8 cellular contexts compared by ENCODE assay signal in genomic region chrX:108090474-108091265, GRCh38. TPM values are rescaled to one million over a fixed set of nuclear protein-coding genes. Genes with fewer than 3 reads are reported as not detected.
DNase-seq lines count a peak whose midpoint lies in the region; ATAC-seq, FAIRE-seq and TF ChIP-seq lines count a peak whose summit lies in the region.

No MANE protein-coding gene starts in this region.

- no peak for FAIRE-seq in HepG2 (lab: Jason Lieb, UNC)

- TF ChIP-seq RAD21 in HepG2 (CRISPR knock-in tag; IDR thresholded peaks at IDR 0.05): no peak

- H4K20me1 ChIP-seq in HepG2 (ENCODE audit: insufficient read depth, low read length): no peaks in the 10 kb centered on the region

- peak; percentile 2 for ATAC-seq in HG02938 (IDR thresholded peaks at IDR 0.05; ENCODE audit: unreplicated experiment)
- ATAC-seq in HepG2: peak; percentile 2; the same call in 2 of the 3 replicates
- ATAC-seq in sciatic nerve: no peak
- ATAC-seq in HG03108 (IDR thresholded peaks at IDR 0.05; ENCODE audit: unreplicated experiment): no peak

- H3K4me3 ChIP-seq in HepG2 (replicated peaks in 1 of 3; ENCODE audit: insufficient read depth in 1 of 3, low read depth in 2 of 3, low read length in 3 of 3): peak overlapping the region; percentile 74 to 89 (median 80)

- H3K4me2 ChIP-seq in HepG2 (ENCODE audit: low read depth, low read length): peak overlapping the region; percentile 73

- CTCF ChIA-PET in HepG2 (lab: Yijun Ruan, JAX; ENCODE audit: low intra/inter-chr PET ratio, low total read pairs): no interaction called here

- in situ Hi-C loops in HepG2 (cut with HindIII; ENCODE audit: extremely low pct_ligation_motif_present, low pct_unique_long_range_greater_than_20kb): no loop called here

- no peak for TF ChIP-seq CTCF in HepG2 (CRISPR knock-in tag; IDR thresholded peaks at IDR 0.05)

- no peaks in the 10 kb centered on the region for H3K9me3 ChIP-seq in ES-I3 (ENCODE audit: control insufficient read depth, insufficient read depth, low read length)
- H3K9me3 ChIP-seq in HepG2 (ENCODE audit: low read length): no peaks in the 10 kb centered on the region

- no peak for TF ChIP-seq EP300 in HepG2 (IDR thresholded peaks at IDR 0.05; ENCODE audit: low read depth in 2 of 2, low read length in 2 of 2)
- no peak for TF ChIP-seq EP300 in HepG2 (CRISPR knock-in tag; IDR thresholded peaks at IDR 0.05; ENCODE audit: borderline replicate concordance)

- H3K27me3 ChIP-seq in HepG2 (ENCODE audit: control insufficient read depth in 1 of 2, insufficient read depth in 2 of 2, low read length in 2 of 2): no peaks in the 10 kb centered on the region; a peak in 1 of 5 replicates

- POLR2A ChIA-PET in HepG2 (lab: Yijun Ruan, JAX): interaction anchor here (0.7 to 1.2 kb wide), 3 partner anchors 9 to 462 kb away, joined by 3 to 4 read pairs (median 3); partner anchors contain the start of gene PRPS1

- DNase-seq in HepG2 (ENCODE audit: low spot score) (peak; percentile 13), sciatic nerve (ENCODE audit: low spot score) (no peak), NCI-H2171 treated with DMSO at 0.1 percent for 48 hours (lab: John Stamatoyannopoulos, UW) (no peak), NCI-H1930 (lab: John Stamatoyannopoulos, UW) (no peak)

- TSS peak; percentile 83 for BruUV-seq in HepG2 (replicated peaks; lab: Mats Ljungman, UMichigan)

- peaks cover 17% of the 10 kb centered on the region for H3K79me2 ChIP-seq in HepG2 (ENCODE audit: insufficient read depth, low read length)

- intact Hi-C loops in HepG2 (cut with micrococcal nuclease; ENCODE audit: unreplicated experiment) (no loop called here), sciatic nerve (cut with DNase I) (no loop called here)

- 0% methylated on average over 13 of the region's 20 CpGs for WGBS in HepG2 (ENCODE audit: low lambda C conversion rate)

- H3K9ac ChIP-seq in ES-I3 (ENCODE audit: low read depth, low read length) (peak overlapping the region; percentile 66), HepG2 (ENCODE audit: insufficient read depth, low read depth, low read length) (peak overlapping the region; percentile 84)

- peak overlapping the region; percentile 27 for H2AFZ ChIP-seq in HepG2 (ENCODE audit: low read length)

- peak overlapping the region; percentile 77 for H3K27ac ChIP-seq in angular gyrus (ENCODE audit: low read depth, low read length)
- peak overlapping the region; percentile 95 for H3K27ac ChIP-seq in HepG2 (ENCODE audit: extremely low read length, insufficient read depth, low read length)

- no peak; a peak in 1 of 4 replicates for TF ChIP-seq POLR2A in HepG2 (IDR thresholded peaks at IDR 0.05; ENCODE audit: insufficient read depth in 1 of 2, low read depth in 2 of 2, low read length in 2 of 2)

- H3K36me3 ChIP-seq in ES-I3 (ENCODE audit: insufficient read depth, low read length) (peaks cover 6% of the 10 kb centered on the region; the same call in 1 of the 2 replicates), HepG2 (replicated peaks in 1 of 2; ENCODE audit: control insufficient read depth in 1 of 2, insufficient read depth in 2 of 2, low read length in 2 of 2) (0 out of 5 replicates have a peak, but pooled peaks cover 0 to 6% of the 10 kb centered on the region in 2 experiments)

- H3K4me1 ChIP-seq in ES-I3 (ENCODE audit: insufficient read depth, low read length) (no peaks in the 10 kb centered on the region), HepG2 (ENCODE audit: insufficient read depth, low read length) (peaks cover 7% of the 10 kb centered on the region; the same call in 1 of the 2 replicates)

TF ChIP-seq in HepG2, 621 proteins besides CTCF, POLR2A, EP300 and RAD21 (continues in another document):
- no peak for TF ChIP-seq STAT5B (CRISPR knock-in tag; IDR thresholded peaks at IDR 0.05)
- TF ChIP-seq ZNF720 (CRISPR knock-in tag; IDR thresholded peaks at IDR 0.05): no peak
- no peak for TF ChIP-seq NFE2L2 (IDR thresholded peaks at IDR 0.05; ENCODE audit: low read length)
- TF ChIP-seq ATAD3A (CRISPR knock-in tag; IDR thresholded peaks at IDR 0.05): no peak
- TF ChIP-seq ZNF775 (CRISPR knock-in tag; IDR thresholded peaks at IDR 0.05; ENCODE audit: borderline replicate concordance): no peak
- TF ChIP-seq NCOA1 (CRISPR knock-in tag; IDR thresholded peaks at IDR 0.05): no peak

RNA-seq across cellular contexts. Expression of gene PSMD10, which starts 0.7 kb away (rescaled TPM):
- 65.3 and 105 TPM in 2 replicates for total RNA-seq in HepG2 (2016; rRNA removed; fragmentation: Illumina TruSeq; extraction: Trizol)
- 10.2 and 11.0 TPM in 2 replicates for total RNA-seq in HepG2 (2016; cell fraction: cytosol; rRNA removed; fragmentation: Illumina TruSeq; extraction: Trizol; ENCODE audit: low read depth)
- 65.9 and 116 TPM in 2 replicates for total RNA-seq in HepG2 (2016; cell fraction: insoluble cytoplasmic fraction; rRNA removed; fragmentation: Illumina TruSeq; extraction: Trizol)
- 20.0 and 23.4 TPM in 2 replicates for total RNA-seq in HepG2 (2016; cell fraction: membrane; rRNA removed; fragmentation: Illumina TruSeq; extraction: Trizol)
- 23.9 and 24.4 TPM in 2 replicates for total RNA-seq in HepG2 (2016; cell fraction: nucleus; rRNA removed; fragmentation: Illumina TruSeq; extraction: Trizol)
- polyA plus RNA-seq in HepG2 (2011; rRNA removed): 41.9 and 56.4 TPM in 2 replicates
- polyA plus RNA-seq in HepG2 (2011; cell fraction: cytosol; rRNA removed): 37.0 and 54.8 TPM in 2 replicates
- 7.5 and 11.9 TPM in 2 replicates for polyA plus RNA-seq in HepG2 (2011; cell fraction: nucleus; rRNA removed)
- polyA plus RNA-seq in HepG2 (2012): 48.2 and 48.7 TPM in 2 replicates
- 9.3 and 9.4 TPM in 2 replicates for polyA plus RNA-seq in HepG2 (2016; cell fraction: cytosol; fragmentation: Illumina TruSeq; extraction: Trizol; ENCODE audit: low read depth)
- polyA plus RNA-seq in HepG2 (2016; cell fraction: insoluble cytoplasmic fraction; fragmentation: Illumina TruSeq; extraction: Trizol; ENCODE audit: low read depth): 101 and 109 TPM in 2 replicates
- polyA plus RNA-seq in HepG2 (2016; cell fraction: membrane; fragmentation: Illumina TruSeq; extraction: Trizol; ENCODE audit: low read depth): 14.3 and 16.3 TPM in 2 replicates
- 29.3 and 31.7 TPM in 2 replicates for polyA plus RNA-seq in HepG2 (2016; cell fraction: nucleus; fragmentation: Illumina TruSeq; extraction: Trizol; ENCODE audit: insufficient read depth, low read depth)
- 14.0 and 23.7 TPM in 2 replicates for polyA minus RNA-seq in HepG2 (2011; rRNA and poly(A)+ RNA removed; ENCODE audit: low replicate concordance)
- 18.8 and 21.3 TPM in 2 replicates for polyA minus RNA-seq in HepG2 (2011; cell fraction: cytosol; rRNA and poly(A)+ RNA removed)
- 12.8 and 13.1 TPM in 2 replicates for polyA minus RNA-seq in HepG2 (2011; cell fraction: nucleus; rRNA and poly(A)+ RNA removed)
- total RNA-seq in sciatic nerve: 37.2 TPM

RNA-seq across cellular contexts. Expression of gene ATG4A, which starts 0.9 kb away (rescaled TPM):
- total RNA-seq in HepG2 (2016; rRNA removed; fragmentation: Illumina TruSeq; extraction: Trizol) (6.3 and 10.5 TPM in 2 replicates), sciatic nerve (9.5 TPM)
- 1.0 and 1.5 TPM in 2 replicates for total RNA-seq in HepG2 (2016; cell fraction: cytosol; rRNA removed; fragmentation: Illumina TruSeq; extraction: Trizol; ENCODE audit: low read depth)
- total RNA-seq in HepG2 (2016; cell fraction: insoluble cytoplasmic fraction; rRNA removed; fragmentation: Illumina TruSeq; extraction: Trizol): 5.5 and 9.2 TPM in 2 replicates
- 4.7 and 4.9 TPM in 2 replicates for total RNA-seq in HepG2 (2016; cell fraction: membrane; rRNA removed; fragmentation: Illumina TruSeq; extraction: Trizol)
- 3.6 and 4.0 TPM in 2 replicates for total RNA-seq in HepG2 (2016; cell fraction: nucleus; rRNA removed; fragmentation: Illumina TruSeq; extraction: Trizol)
- 3.0 and 3.3 TPM in 2 replicates for polyA plus RNA-seq in HepG2 (2011; rRNA removed)
- 1.3 and 2.3 TPM in 2 replicates for polyA plus RNA-seq in HepG2 (2011; cell fraction: cytosol; rRNA removed)
- 1.8 and 2.1 TPM in 2 replicates for polyA plus RNA-seq in HepG2 (2011; cell fraction: nucleus; rRNA removed)
- polyA plus RNA-seq in HepG2 (2012): 2.3 and 2.9 TPM in 2 replicates
- 0.97 and 1.4 TPM in 2 replicates for polyA plus RNA-seq in HepG2 (2016; cell fraction: cytosol; fragmentation: Illumina TruSeq; extraction: Trizol; ENCODE audit: low read depth)
- polyA plus RNA-seq in HepG2 (2016; cell fraction: insoluble cytoplasmic fraction; fragmentation: Illumina TruSeq; extraction: Trizol; ENCODE audit: low read depth): 8.4 and 10.2 TPM in 2 replicates
- 3.1 and 4.0 TPM in 2 replicates for polyA plus RNA-seq in HepG2 (2016; cell fraction: membrane; fragmentation: Illumina TruSeq; extraction: Trizol; ENCODE audit: low read depth)
- 7.6 and 8.0 TPM in 2 replicates for polyA plus RNA-seq in HepG2 (2016; cell fraction: nucleus; fragmentation: Illumina TruSeq; extraction: Trizol; ENCODE audit: insufficient read depth, low read depth)
- 2.2 and 8.2 TPM in 2 replicates for polyA minus RNA-seq in HepG2 (2011; rRNA and poly(A)+ RNA removed; ENCODE audit: low replicate concordance)
- polyA minus RNA-seq in HepG2 (2011; cell fraction: cytosol; rRNA and poly(A)+ RNA removed): 2.7 and 4.2 TPM in 2 replicates
- polyA minus RNA-seq in HepG2 (2011; cell fraction: nucleus; rRNA and poly(A)+ RNA removed): 2.3 and 6.5 TPM in 2 replicates

RNA-seq across cellular contexts. Expression of gene VSIG1, which starts 45.8 kb away (rescaled TPM):
- not detected in 2 replicates for total RNA-seq in HepG2 (2016; rRNA removed; fragmentation: Illumina TruSeq; extraction: Trizol)
- total RNA-seq in HepG2 (2016; cell fraction: cytosol; rRNA removed; fragmentation: Illumina TruSeq; extraction: Trizol; ENCODE audit: low read depth): not detected in 2 replicates
- not detected in 2 replicates for total RNA-seq in HepG2 (2016; cell fraction: insoluble cytoplasmic fraction; rRNA removed; fragmentation: Illumina TruSeq; extraction: Trizol)
- total RNA-seq in HepG2 (2016; cell fraction: membrane; rRNA removed; fragmentation: Illumina TruSeq; extraction: Trizol): not detected in 2 replicates
- total RNA-seq in HepG2 (2016; cell fraction: nucleus; rRNA removed; fragmentation: Illumina TruSeq; extraction: Trizol): not detected in 2 replicates
- 0.01 TPM in 1 of 2 replicates, not detected in the other for polyA plus RNA-seq in HepG2 (2011; rRNA removed)
- not detected in 2 replicates for polyA plus RNA-seq in HepG2 (2011; cell fraction: cytosol; rRNA removed)
- not detected in 2 replicates for polyA plus RNA-seq in HepG2 (2011; cell fraction: nucleus; rRNA removed)
- polyA plus RNA-seq in HepG2 (2012): 0.05 TPM in 1 of 2 replicates, not detected in the other
- not detected in 2 replicates for polyA plus RNA-seq in HepG2 (2016; cell fraction: cytosol; fragmentation: Illumina TruSeq; extraction: Trizol; ENCODE audit: low read depth)
- not detected in 2 replicates for polyA plus RNA-seq in HepG2 (2016; cell fraction: insoluble cytoplasmic fraction; fragmentation: Illumina TruSeq; extraction: Trizol; ENCODE audit: low read depth)
- polyA plus RNA-seq in HepG2 (2016; cell fraction: membrane; fragmentation: Illumina TruSeq; extraction: Trizol; ENCODE audit: low read depth): not detected in 2 replicates
- not detected in 2 replicates for polyA plus RNA-seq in HepG2 (2016; cell fraction: nucleus; fragmentation: Illumina TruSeq; extraction: Trizol; ENCODE audit: insufficient read depth, low read depth)
- polyA minus RNA-seq in HepG2 (2011; rRNA and poly(A)+ RNA removed; ENCODE audit: low replicate concordance): not detected in 2 replicates
- polyA minus RNA-seq in HepG2 (2011; cell fraction: cytosol; rRNA and poly(A)+ RNA removed): not detected in 2 replicates
- not detected in 2 replicates for polyA minus RNA-seq in HepG2 (2011; cell fraction: nucleus; rRNA and poly(A)+ RNA removed)
- 0.36 TPM for total RNA-seq in sciatic nerve

Comparison
In these comparisons a context has a peak if more than half of its experiments do, and no peak if none do; other contexts are left out.
1. ATAC-seq: peak in HG02938 (single experiment) and HepG2 (single experiment); none in sciatic nerve (single experiment) and HG03108 (single experiment).